ENCODE assay signal across 18 cellular contexts in the genomic region with DNA sequence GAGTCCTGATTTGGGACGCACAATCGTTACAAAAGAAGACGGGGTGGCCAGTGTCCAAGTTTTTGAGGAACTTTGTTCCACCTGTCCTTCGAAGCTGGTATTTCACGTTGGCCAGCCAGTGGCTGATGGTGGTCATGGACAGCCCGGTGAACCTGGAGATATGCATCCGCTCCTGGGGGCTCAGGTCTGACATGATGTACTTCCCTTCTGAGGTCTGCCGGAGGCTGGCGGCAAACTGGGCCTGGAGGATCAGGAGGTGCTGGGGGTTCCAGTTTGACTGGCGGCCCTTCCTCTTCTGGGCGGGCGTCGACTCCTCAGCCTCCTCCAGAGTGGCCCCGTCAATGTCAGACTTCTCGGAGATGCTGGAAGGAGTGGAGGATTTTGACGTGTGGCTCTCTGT.
DNase-seq lines count a peak whose midpoint lies in the region; FAIRE-seq and TF ChIP-seq lines count a peak whose summit lies in the region.
"Had no signal": no experiment of that assay in that cellular context is flagged by ENCODE, and none has a peak within 500 bp of the region (broad histone marks: within the 10 kb centered on the region; RNA-seq: fewer than 3 reads in every experiment).

No MANE protein-coding gene starts in this region.

- H3K4me3 ChIP-seq in SK-N-MC (no peak overlapping the region), kidney (ENCODE audit: low read length in 2 of 2) (no peak overlapping the region), sigmoid colon (no peak overlapping the region), A673 (ENCODE audit: low read depth, low read length, poor library complexity, severe bottlenecking) (no peak overlapping the region), vagina (no peak overlapping the region)
- H3K4me3 ChIP-seq: BLaER1 had no signal

- no peak for TF ChIP-seq EP300 in sigmoid colon (IDR thresholded peaks at IDR 0.05)

- TF ChIP-seq POLR2A in sigmoid colon (IDR thresholded peaks at IDR 0.05) (no peak), vagina (IDR thresholded peaks at IDR 0.05) (no peak)

- H3K9me3 ChIP-seq in SK-N-MC (ENCODE audit: low read depth, low read length), result no peaks in the 10 kb centered on the region
- no peaks in the 10 kb centered on the region for H3K9me3 ChIP-seq in kidney (ENCODE audit: control insufficient read depth in 1 of 2, low read length in 2 of 2)
- no peaks in the 10 kb centered on the region for H3K9me3 ChIP-seq in sigmoid colon
- H3K9me3 ChIP-seq in A673 (ENCODE audit: low read depth, low read length, poor library complexity, severe bottlenecking), result no peaks in the 10 kb centered on the region
- no peaks in the 10 kb centered on the region for H3K9me3 ChIP-seq in vagina
- H3K9me3 ChIP-seq: Caco-2 had no signal

- H3K4me1 ChIP-seq in kidney (ENCODE audit: control insufficient read depth in 1 of 2, insufficient read depth in 1 of 2, low read depth in 1 of 2, low read length in 2 of 2) (no peaks in the 10 kb centered on the region), sigmoid colon (peaks cover 0 to 52% (median 30%) of the 10 kb centered on the region in 4 donors), A673 (ENCODE audit: insufficient read depth, low read length, poor library complexity, severe bottlenecking) (peaks cover 2% of the 10 kb centered on the region), vagina (no peaks in the 10 kb centered on the region)
- H3K4me1 ChIP-seq: Caco-2 had no signal

- no peak overlapping the region for H3K9ac ChIP-seq in SK-N-MC (ENCODE audit: insufficient read length)
- no peak overlapping the region for H3K9ac ChIP-seq in kidney (ENCODE audit: low read length in 2 of 2)
- H3K9ac ChIP-seq: BLaER1 had no signal

- 93 to 95% methylated on average over 16 of the region's 16 CpGs for WGBS in sigmoid colon, 2 donors

- intact Hi-C loops in kidney (cut with DNase I) (no loop called here), sigmoid colon (cut with DNase I) (no loop called here), A673 (cut with micrococcal nuclease; ENCODE audit: unreplicated experiment) (no loop called here), vagina (cut with DNase I) (no loop called here)

- peak overlapping the region; percentile 65; the same call in 1 of the 2 replicates for H3K27ac ChIP-seq in SK-N-MC
- no peak overlapping the region for H3K27ac ChIP-seq in kidney (ENCODE audit: low read depth in 2 of 2, low read length in 2 of 2)
- H3K27ac ChIP-seq in sigmoid colon, result no peak overlapping the region
- no peak overlapping the region for H3K27ac ChIP-seq in A673 (ENCODE audit: low read depth, low read length, poor library complexity, severe bottlenecking)
- H3K27ac ChIP-seq in vagina, result no peak overlapping the region
- H3K27ac ChIP-seq: BLaER1, C4-2B had no signal

- H3K27me3 ChIP-seq in sigmoid colon (no peaks in the 10 kb centered on the region), A673 (replicated peaks; ENCODE audit: insufficient read depth, low read depth, low read length, poor library complexity) (no peaks in the 10 kb centered on the region), vagina (no peaks in the 10 kb centered on the region)
- H3K27me3 ChIP-seq: BLaER1 had no signal

- CTCF ChIA-PET in A673 (lab: Charles Lee), result no interaction called here

- FAIRE-seq in kidney (lab: Jason Lieb, UNC), result no peak
- FAIRE-seq: G401.6, GM12892, H54 had no signal

- POLR2A ChIA-PET in A673 (lab: Charles Lee; ENCODE audit: low non-redundant PET), result no interaction called here

- TF ChIP-seq CTCF in kidney (IDR thresholded peaks at IDR 0.05; ENCODE audit: borderline replicate concordance, extremely low read depth, insufficient read depth) (no peak), sigmoid colon (IDR thresholded peaks at IDR 0.05) (no peak), A673 (conservative IDR thresholded peaks at IDR 0.05; ENCODE audit: low read depth, low read length) (no peak), vagina (IDR thresholded peaks at IDR 0.05) (no peak)

- DNase-seq in SK-N-MC (ENCODE audit: low read depth, low spot score), result no peak
- peak; percentile 46 for DNase-seq in kidney
- DNase-seq in sigmoid colon, result peak; percentile 62
- no peak for DNase-seq in retina
- no peak for DNase-seq in A673 (ENCODE audit: low spot score)
- no peak for DNase-seq in vagina (ENCODE audit: extremely low spot score in 2 of 2)
- DNase-seq: Caco-2; CD4-positive, CD25-positive, alpha-beta regulatory T cell; CD8-positive, alpha-beta T cell; DMS153; DND-41; GOT3; HCEC 1CT had no signal

- H3K36me3 ChIP-seq in SK-N-MC (ENCODE audit: insufficient read depth, low read length) (peaks cover 86% of the 10 kb centered on the region), kidney (ENCODE audit: control insufficient read depth in 1 of 2, insufficient read depth in 2 of 2, low read length in 2 of 2) (no peaks in the 10 kb centered on the region), sigmoid colon (peaks cover 0 to 28% (median 20%) of the 10 kb centered on the region in 4 donors), A673 (ENCODE audit: insufficient read depth, low read length, poor library complexity, severe bottlenecking) (no peaks in the 10 kb centered on the region), vagina (peaks cover 0 to 21% of the 10 kb centered on the region in 2 donors)

- BruUV-seq in A673 (replicated peaks; lab: Mats Ljungman, UMichigan), result no TSS peak

Comparison
In these comparisons a context has a peak if more than half of its experiments do, and no peak if none do; other contexts are left out.
1. DNase-seq: peak in kidney (single experiment) and sigmoid colon (single experiment); none in SK-N-MC (single experiment), retina (single experiment), A673 (single experiment) and vagina (0 of 2).